In the genomic region with DNA sequence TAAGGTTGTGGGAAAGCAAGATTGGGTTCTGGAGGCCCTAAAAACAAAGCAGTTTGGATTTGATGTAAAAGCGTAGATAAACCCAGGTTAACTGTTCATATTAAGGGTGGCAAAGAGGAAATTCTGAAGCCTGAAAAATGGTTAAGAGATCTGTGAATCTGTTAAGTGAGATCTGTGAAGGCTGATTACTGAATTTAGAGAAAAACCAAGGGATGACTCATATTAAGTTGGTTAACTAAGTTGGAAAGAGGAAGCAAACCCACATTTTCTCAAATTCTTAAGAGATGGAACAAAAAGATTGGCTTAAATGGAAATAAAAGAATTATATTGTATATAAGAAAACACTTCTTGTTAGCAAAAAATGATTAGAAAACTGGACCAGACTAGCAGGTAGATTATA, we compare ENCODE assay signal across 15 cellular contexts.
DNase-seq lines count a peak whose midpoint lies in the region; ATAC-seq and TF ChIP-seq lines count a peak whose summit lies in the region.
"Had no signal": no experiment of that assay in that cellular context is flagged by ENCODE, and none has a peak within 500 bp of the region (broad histone marks: within the 10 kb centered on the region; RNA-seq: fewer than 3 reads in every experiment).

No MANE protein-coding gene starts in this region.

- H3K27me3 ChIP-seq in HL-60 (ENCODE audit: insufficient read depth, poor library complexity, severe bottlenecking) (no peaks in the 10 kb centered on the region), MM.1S (replicated peaks; ENCODE audit: insufficient read depth, low read length) (no peaks in the 10 kb centered on the region)
- H3K27me3 ChIP-seq: brain microvascular endothelial cell, esophagus squamous epithelium had no signal

- TF ChIP-seq CTCF in HL-60 (IDR thresholded peaks at IDR 0.05; ENCODE audit: insufficient read depth, low read length) (no peak), MM.1S (IDR thresholded peaks at IDR 0.05; ENCODE audit: low read length) (no peak)

- H3K4me3 ChIP-seq in HL-60 (replicated peaks; ENCODE audit: insufficient read depth, low read length) (no peak overlapping the region), MM.1S (ENCODE audit: low read length) (no peak overlapping the region)
- H3K4me3 ChIP-seq: esophagus squamous epithelium had no signal

- H3K9ac ChIP-seq in MM.1S (ENCODE audit: low read length), result no peak overlapping the region

- H3K27me3 Mint-ChIP-seq in T-helper 1 cell treated with Interleukin-12 subunit alpha and Interleukin-12 subunit beta and Interleukin-4 antibody, amounts not matched to agents 30 μg/mL and 1 μg/mL, for 36 hours (ENCODE audit: low read depth), result peaks cover 3% of the 10 kb centered on the region

- H3K9me3 Mint-ChIP-seq in T-helper 1 cell treated with Interleukin-12 subunit alpha and Interleukin-12 subunit beta and Interleukin-4 antibody, amounts not matched to agents 30 μg/mL and 1 μg/mL, for 36 hours, result no peaks in the 10 kb centered on the region

- no peaks in the 10 kb centered on the region for H3K36me3 Mint-ChIP-seq in T-helper 1 cell treated with Interleukin-12 subunit alpha and Interleukin-12 subunit beta and Interleukin-4 antibody, amounts not matched to agents 30 μg/mL and 1 μg/mL, for 36 hours (ENCODE audit: low read depth)

- H2AFZ ChIP-seq in MM.1S (ENCODE audit: low read length), result no peak overlapping the region

- H3K4me3 Mint-ChIP-seq in T-helper 1 cell treated with Interleukin-12 subunit alpha and Interleukin-12 subunit beta and Interleukin-4 antibody, amounts not matched to agents 30 μg/mL and 1 μg/mL, for 36 hours, result peak overlapping the region; percentile 16

- peak; percentile 88 for DNase-seq in CD1c-positive myeloid dendritic cell (ENCODE audit: extremely low spot score)
- peak in 1 of 2 experiments; percentile 15 for DNase-seq in HL-60 (ENCODE audit: low read depth in 1 of 2, low spot score in 1 of 2)
- peak; percentile 20 for DNase-seq in inferior parietal cortex (ENCODE audit: extremely low spot score)
- no peak for DNase-seq in NCI-H1694 treated with DMSO at 0.1 percent for 48 hours (lab: John Stamatoyannopoulos, UW)
- DNase-seq in MM.1S, result no peak
- DNase-seq: brain microvascular endothelial cell, COR-L47, esophagus squamous epithelium, kidney glomerular epithelial cell, NCI-H345 had no signal

- H4K20me1 ChIP-seq in MM.1S (ENCODE audit: insufficient read depth, low read length), result no peaks in the 10 kb centered on the region

- H3K27ac ChIP-seq in HL-60 (replicated peaks), result peak overlapping the region; percentile 8; the same call in 1 of the 2 replicates
- no peak overlapping the region for H3K27ac ChIP-seq in MM.1S (ENCODE audit: low read length)
- H3K27ac ChIP-seq: brain microvascular endothelial cell, esophagus squamous epithelium had no signal

- no peaks in the 10 kb centered on the region for H3F3A ChIP-seq in MM.1S (ENCODE audit: insufficient read depth, low read length)

- H3K9me2 ChIP-seq in MM.1S (replicated peaks; ENCODE audit: insufficient read depth, low read length), result no peaks in the 10 kb centered on the region

- ATAC-seq in HG02763 (IDR thresholded peaks at IDR 0.05; ENCODE audit: unreplicated experiment), result no peak
- ATAC-seq in HG03442 (IDR thresholded peaks at IDR 0.05; ENCODE audit: unreplicated experiment), result no peak
- ATAC-seq: HepG2, SK-N-SH treated with all-trans-retinoic acid at 6 μM for 48 hours had no signal

- H3K27ac Mint-ChIP-seq in T-helper 1 cell treated with Interleukin-12 subunit alpha and Interleukin-12 subunit beta and Interleukin-4 antibody, amounts not matched to agents 30 μg/mL and 1 μg/mL, for 36 hours, result peak overlapping the region; percentile 53

- no peaks in the 10 kb centered on the region for H3K4me1 ChIP-seq in MM.1S (ENCODE audit: low read length)

- no peaks in the 10 kb centered on the region for H3K9me3 ChIP-seq in MM.1S (replicated peaks; ENCODE audit: insufficient read depth, low read length)
- H3K9me3 ChIP-seq: esophagus squamous epithelium had no signal

- no peak overlapping the region for H3K4me2 ChIP-seq in MM.1S (ENCODE audit: low read depth, low read length)

- H3K79me2 ChIP-seq in MM.1S (ENCODE audit: low read length), result no peaks in the 10 kb centered on the region

- H3K36me3 ChIP-seq in MM.1S (replicated peaks; ENCODE audit: insufficient read depth, low read length), result no peaks in the 10 kb centered on the region
- H3K36me3 ChIP-seq: brain microvascular endothelial cell, esophagus squamous epithelium had no signal

- peaks cover 11% of the 10 kb centered on the region for H3K4me1 Mint-ChIP-seq in T-helper 1 cell treated with Interleukin-12 subunit alpha and Interleukin-12 subunit beta and Interleukin-4 antibody, amounts not matched to agents 30 μg/mL and 1 μg/mL, for 36 hours (ENCODE audit: low read depth)

Comparison
In these comparisons a context has a peak if more than half of its experiments do, and no peak if none do; other contexts are left out.
1. DNase-seq: peak in CD1c-positive myeloid dendritic cell (single experiment) and inferior parietal cortex (single experiment); none in NCI-H1694 treated with DMSO at 0.1 percent for 48 hours (single experiment) and MM.1S (single experiment).